In the genomic region with DNA sequence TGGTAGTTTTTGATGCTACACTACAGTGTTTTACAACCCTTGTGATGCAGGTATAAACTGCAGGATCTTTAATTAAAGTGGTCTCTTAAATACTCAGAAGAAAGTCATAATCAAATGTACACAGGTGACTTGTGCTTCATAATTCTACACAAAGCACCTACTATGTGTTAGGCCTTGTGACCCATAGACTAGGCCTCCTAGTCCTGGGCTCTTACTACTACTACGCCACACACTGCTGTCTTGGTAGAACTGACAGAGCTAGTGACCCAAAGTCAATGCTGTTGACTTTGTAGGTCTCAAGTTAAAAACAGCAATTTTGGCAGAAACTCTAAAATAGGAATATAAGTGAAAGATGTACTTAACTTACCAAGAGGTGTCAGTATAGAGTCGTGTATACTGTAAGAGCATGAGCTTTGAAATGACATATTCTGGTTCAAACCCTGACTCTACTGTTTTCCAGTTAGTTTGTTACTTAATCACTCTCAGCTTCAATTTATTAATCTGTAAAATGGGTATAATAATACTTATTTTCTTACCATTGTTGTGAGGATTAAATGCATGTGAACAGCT, we compare ENCODE assay signal across 13 cellular contexts.
DNase-seq lines count a peak whose midpoint lies in the region; ATAC-seq and TF ChIP-seq lines count a peak whose summit lies in the region.
"Had no signal": no experiment of that assay in that cellular context is flagged by ENCODE, and none has a peak within 500 bp of the region (broad histone marks: within the 10 kb centered on the region; RNA-seq: fewer than 3 reads in every experiment).

No MANE protein-coding gene starts in this region.

- ATAC-seq in RWPE2 (ENCODE audit: low read depth): no peak
- ATAC-seq: activated T-cell treated with anti-CD3 and anti-CD28 coated beads, Interleukin-2, amount 50 U/mL, for 72 hours; effector memory CD8-positive, alpha-beta T cell had no signal

- no peaks in the 10 kb centered on the region for H3K27me3 ChIP-seq in RWPE2 (ENCODE audit: insufficient read depth, poor library complexity, severe bottlenecking)

- no peaks in the 10 kb centered on the region for H3K36me3 ChIP-seq in RWPE2 (ENCODE audit: low read depth)

- H3K27ac ChIP-seq in RWPE2 (ENCODE audit: poor library complexity, severe bottlenecking): no peak overlapping the region
- H3K27ac ChIP-seq: KMS-11, SK-N-MC had no signal

- H3K9me3 ChIP-seq in RWPE2 (ENCODE audit: severe bottlenecking): no peaks in the 10 kb centered on the region

- no peak overlapping the region for H3K4me3 ChIP-seq in RWPE2 (ENCODE audit: severe bottlenecking)
- H3K4me3 ChIP-seq: SK-N-MC had no signal

- DNase-seq in AML-193 (lab: John Stamatoyannopoulos, UW) (peak; percentile 3 to 7), HCEC 1CT (peak; percentile 49), RWPE2 (ENCODE audit: low spot score) (no peak), fibroblast of peridontal ligament (ENCODE audit: extremely low read depth) (peak; percentile 17), middle frontal gyrus (ENCODE audit: extremely low spot score, low spot score) (no peak), COLO668 (lab: John Stamatoyannopoulos, UW; ENCODE audit: unreplicated experiment) (no peak)
- DNase-seq in activated CD4-positive, alpha-beta T cell treated with anti-CD3 and anti-CD28 coated beads for 48 hours: no peak
- no peak for DNase-seq in effector CD8-positive, alpha-beta T cell (lab: John Stamatoyannopoulos, UW)
- DNase-seq: activated T-cell treated with anti-CD3 and anti-CD28 coated beads, Interleukin-2, amount 50 U/mL, for 72 hours; DMS153; effector memory CD8-positive, alpha-beta T cell had no signal

- peak; percentile 16 for TF ChIP-seq CTCF in RWPE2 (IDR thresholded peaks at IDR 0.05; ENCODE audit: poor library complexity, severe bottlenecking)

- no peaks in the 10 kb centered on the region for H3K4me1 ChIP-seq in RWPE2 (ENCODE audit: insufficient read depth, poor library complexity, severe bottlenecking)

Comparison
In these comparisons a context has a peak if more than half of its experiments do, and no peak if none do; other contexts are left out.
1. DNase-seq: peak in AML-193 (2 of 2), HCEC 1CT (single experiment) and fibroblast of peridontal ligament (single experiment); none in RWPE2 (single experiment), middle frontal gyrus (single experiment), activated CD4-positive, alpha-beta T cell treated with anti-CD3 and anti-CD28 coated beads for 48 hours (single experiment), COLO668 (single experiment) and effector CD8-positive, alpha-beta T cell (single experiment).